ENCODE assay signal across 16 cellular contexts in genomic region chr15:66746231-66746605, GRCh38. TPM values are rescaled to one million over a fixed set of nuclear protein-coding genes. Genes with fewer than 3 reads are reported as not detected.
DNase-seq lines count a peak whose midpoint lies in the region; ATAC-seq, FAIRE-seq and TF ChIP-seq lines count a peak whose summit lies in the region.
"Had no signal": no experiment of that assay in that cellular context is flagged by ENCODE, and none has a peak within 500 bp of the region (broad histone marks: within the 10 kb centered on the region; RNA-seq: fewer than 3 reads in every experiment).

No MANE protein-coding gene starts in this region.

- H3K9me3 ChIP-seq in ascending aorta (no peaks in the 10 kb centered on the region), HepG2 (ENCODE audit: low read length) (no peaks in the 10 kb centered on the region), subcutaneous abdominal adipose tissue (ENCODE audit: control insufficient read depth in 5 of 5, low read length in 5 of 5) (no peaks in the 10 kb centered on the region)
- H3K9me3 ChIP-seq: BLaER1 treated with 17β-estradiol and CSF1 and Interleukin-3, amounts not matched to agents 10 nM and 100 nM; gastrocnemius medialis had no signal

- no peak overlapping the region for H2AFZ ChIP-seq in HepG2 (ENCODE audit: low read length)

- 0 out of 2 replicates have a peak overlapping the region, but pooled peaks have one; percentile 24 for H3K27ac Mint-ChIP-seq in HFFc6
- H3K27ac Mint-ChIP-seq: activated CD8-positive, alpha-beta T cell treated with anti-CD3 and anti-CD28 coated beads, Interleukin-2, amount 10 ng/mL, durations not matched to agents 7 days and 5 days; immature natural killer cell; stimulated activated memory B cell treated with anti-CD40 and anti-IgM and Interleukin-4, amounts not matched to agents 10 μg/mL and 1 μg/mL and 100 μg/mL, for 72 hours had no signal

- H4K20me1 ChIP-seq in HepG2 (ENCODE audit: insufficient read depth, low read length), result no peaks in the 10 kb centered on the region

- FAIRE-seq in HepG2 (lab: Jason Lieb, UNC), result no peak

- DNase-seq in HFFc6 (no peak), ascending aorta (ENCODE audit: low spot score in 2 of 2) (no peak), HepG2 (ENCODE audit: low spot score) (no peak), GM10248 (ENCODE audit: extremely low spot score) (no peak), HT-29 (ENCODE audit: low spot score) (no peak), middle frontal gyrus (ENCODE audit: extremely low spot score, low spot score) (no peak)
- DNase-seq: activated CD8-positive, alpha-beta T cell treated with anti-CD3 and anti-CD28 coated beads, Interleukin-2, amount 10 ng/mL, durations not matched to agents 7 days and 5 days; DMS79 treated with DMSO at 0.1 percent for 48 hours; gastrocnemius medialis; immature natural killer cell; NCI-H187; NCI-H524 had no signal

- no peak for TF ChIP-seq RAD21 in HepG2 (CRISPR knock-in tag; IDR thresholded peaks at IDR 0.05)

- H3K4me1 Mint-ChIP-seq in HFFc6 (ENCODE audit: low read depth), result peaks cover 88% of the 10 kb centered on the region
- H3K4me1 Mint-ChIP-seq: immature natural killer cell; stimulated activated memory B cell treated with anti-CD40 and anti-IgM and Interleukin-4, amounts not matched to agents 10 μg/mL and 1 μg/mL and 100 μg/mL, for 72 hours had no signal

- WGBS in HepG2 (ENCODE audit: low lambda C conversion rate), result 32% methylated on average over 4 of the region's 5 CpGs

- no peaks in the 10 kb centered on the region for H3K36me3 ChIP-seq in ascending aorta
- H3K36me3 ChIP-seq in HepG2 (replicated peaks in 1 of 2; ENCODE audit: control insufficient read depth in 1 of 2, insufficient read depth in 2 of 2, low read length in 2 of 2), result no peaks in the 10 kb centered on the region
- no peaks in the 10 kb centered on the region for H3K36me3 ChIP-seq in subcutaneous abdominal adipose tissue (ENCODE audit: control insufficient read depth in 5 of 5, insufficient read depth in 5 of 5, low read length in 5 of 5)
- H3K36me3 ChIP-seq: gastrocnemius medialis had no signal

- H3K4me1 ChIP-seq in ascending aorta (peaks cover 18 to 78% of the 10 kb centered on the region in 2 donors), HepG2 (ENCODE audit: insufficient read depth, low read length) (peaks cover 74% of the 10 kb centered on the region), subcutaneous abdominal adipose tissue (ENCODE audit: control insufficient read depth in 5 of 5, insufficient read depth in 5 of 5, low read length in 5 of 5) (peaks cover 32 to 93% (median 88%) of the 10 kb centered on the region in 5 donors)

- no TSS peak for BruUV-seq in HepG2 (replicated peaks; lab: Mats Ljungman, UMichigan)

- H3K27me3 ChIP-seq in ascending aorta (no peaks in the 10 kb centered on the region), HepG2 (ENCODE audit: control insufficient read depth in 1 of 2, insufficient read depth in 2 of 2, low read length in 2 of 2) (no peaks in the 10 kb centered on the region), subcutaneous abdominal adipose tissue (ENCODE audit: control insufficient read depth in 5 of 5, insufficient read depth in 4 of 5, low read length in 5 of 5) (no peaks in the 10 kb centered on the region)
- H3K27me3 ChIP-seq: BLaER1 treated with 17β-estradiol and CSF1 and Interleukin-3, amounts not matched to agents 10 nM and 100 nM; gastrocnemius medialis had no signal

- no peak for ATAC-seq in HepG2
- ATAC-seq: activated CD8-positive, alpha-beta T cell treated with anti-CD3 and anti-CD28 coated beads, Interleukin-2, amount 10 ng/mL, durations not matched to agents 7 days and 5 days; gastrocnemius medialis; stimulated activated memory B cell treated with anti-CD40 and anti-IgM and Interleukin-4, amounts not matched to agents 10 μg/mL and 1 μg/mL and 100 μg/mL, for 72 hours had no signal

- TF ChIP-seq POLR2A in HepG2 (IDR thresholded peaks at IDR 0.05; ENCODE audit: insufficient read depth in 1 of 2, low read depth in 2 of 2, low read length in 2 of 2), result no peak

- POLR2A ChIA-PET in HepG2 (lab: Yijun Ruan, JAX) (no interaction called here), GM10248 (lab: Yijun Ruan, JAX) (no interaction called here)

- CTCF ChIA-PET in HepG2 (lab: Yijun Ruan, JAX; ENCODE audit: low intra/inter-chr PET ratio, low total read pairs), result no interaction called here
- CTCF ChIA-PET in GM10248 (lab: Yijun Ruan, JAX), result interaction anchor here (1.5 kb wide), 1 partner anchor 27 kb away, joined by 3 read pairs; no protein-coding TSS in a partner anchor

- H3K4me3 Mint-ChIP-seq in HFFc6, result no peak overlapping the region
- H3K4me3 Mint-ChIP-seq: activated CD8-positive, alpha-beta T cell treated with anti-CD3 and anti-CD28 coated beads, Interleukin-2, amount 10 ng/mL, durations not matched to agents 7 days and 5 days; immature natural killer cell; stimulated activated memory B cell treated with anti-CD40 and anti-IgM and Interleukin-4, amounts not matched to agents 10 μg/mL and 1 μg/mL and 100 μg/mL, for 72 hours had no signal

- TF ChIP-seq EP300 in HepG2 (IDR thresholded peaks at IDR 0.05; ENCODE audit: low read depth in 2 of 2, low read length in 2 of 2), result no peak
- no peak for TF ChIP-seq EP300 in HepG2 (CRISPR knock-in tag; IDR thresholded peaks at IDR 0.05; ENCODE audit: borderline replicate concordance)

- H3K4me3 ChIP-seq in ascending aorta (no peak overlapping the region), HepG2 (replicated peaks in 1 of 3; ENCODE audit: insufficient read depth in 1 of 3, low read depth in 2 of 3, low read length in 3 of 3) (no peak overlapping the region), subcutaneous abdominal adipose tissue (ENCODE audit: low read depth in 1 of 5, low read length in 5 of 5) (no peak overlapping the region)
- H3K4me3 ChIP-seq: BLaER1 treated with 17β-estradiol and CSF1 and Interleukin-3, amounts not matched to agents 10 nM and 100 nM; gastrocnemius medialis had no signal

- peak overlapping the region; percentile 71 to 83 for H3K27ac ChIP-seq in ascending aorta
- no peak overlapping the region for H3K27ac ChIP-seq in HepG2 (ENCODE audit: extremely low read length, insufficient read depth, low read length)
- H3K27ac ChIP-seq in subcutaneous abdominal adipose tissue (ENCODE audit: low read depth, low read length), result peak overlapping the region; percentile 81
- H3K27ac ChIP-seq: BLaER1 treated with 17β-estradiol and CSF1 and Interleukin-3, amounts not matched to agents 10 nM and 100 nM; VCaP had no signal

- TF ChIP-seq CTCF in HFFc6 (IDR thresholded peaks at IDR 0.05) (no peak), ascending aorta (IDR thresholded peaks at IDR 0.05) (no peak), HepG2 (CRISPR knock-in tag; IDR thresholded peaks at IDR 0.05) (no peak), GM10248 (IDR thresholded peaks at IDR 0.05; ENCODE audit: control extremely low read depth, extremely low read depth, low read depth, missing control alignments) (no peak)

- intact Hi-C loops in ascending aorta (cut with DNase I) (loop anchor here (2.0 kb wide), 1 partner anchor 73 kb away; no protein-coding TSS in a partner anchor), HepG2 (cut with micrococcal nuclease; ENCODE audit: unreplicated experiment) (no loop called here)

- no peaks in the 10 kb centered on the region; the same call in 1 of the 2 replicates for H3K27me3 Mint-ChIP-seq in HFFc6 (ENCODE audit: insufficient read depth)

- no peak overlapping the region; the same call in 1 of the 2 replicates for H3K4me2 ChIP-seq in HepG2 (ENCODE audit: low read depth, low read length)
- H3K4me2 ChIP-seq: BLaER1 treated with 17β-estradiol and CSF1 and Interleukin-3, amounts not matched to agents 10 nM and 100 nM had no signal

- H3K79me2 ChIP-seq in HepG2 (ENCODE audit: insufficient read depth, low read length), result no peaks in the 10 kb centered on the region

- H3K36me3 Mint-ChIP-seq in HFFc6 (ENCODE audit: low read depth), result peaks cover 23% of the 10 kb centered on the region
- H3K36me3 Mint-ChIP-seq: immature natural killer cell; stimulated activated memory B cell treated with anti-CD40 and anti-IgM and Interleukin-4, amounts not matched to agents 10 μg/mL and 1 μg/mL and 100 μg/mL, for 72 hours had no signal

- in situ Hi-C loops in HepG2 (cut with HindIII; ENCODE audit: extremely low pct_ligation_motif_present, low pct_unique_long_range_greater_than_20kb), result no loop called here

- no peaks in the 10 kb centered on the region; the same call in 1 of the 2 replicates for H3K9me3 Mint-ChIP-seq in HFFc6
- H3K9me3 Mint-ChIP-seq: immature natural killer cell; stimulated activated memory B cell treated with anti-CD40 and anti-IgM and Interleukin-4, amounts not matched to agents 10 μg/mL and 1 μg/mL and 100 μg/mL, for 72 hours had no signal

- H3K9ac ChIP-seq in HepG2 (ENCODE audit: insufficient read depth, low read depth, low read length) (no peak overlapping the region), subcutaneous abdominal adipose tissue (ENCODE audit: low read length in 5 of 5) (peak overlapping the region in 3 of 5 donors; percentile 1 to 49 (median 28))
- H3K9ac ChIP-seq: BLaER1 treated with 17β-estradiol and CSF1 and Interleukin-3, amounts not matched to agents 10 nM and 100 nM had no signal

RNA-seq across cellular contexts. Expression of gene SMAD6, which starts 44.2 kb away (rescaled TPM):
- total RNA-seq in HFFc6 (2021; fragmentation: NEBNext Ultra II Directional; extraction: Animal tissue kit (Norgen Biotek cat#: 25700)), result 10 to 100 TPM; 10.2 to 18.1 (median 16.4) TPM
- total RNA-seq in ascending aorta (140 TPM), HepG2 (2016; rRNA removed; fragmentation: Illumina TruSeq; extraction: Trizol) (2.6 and 4.4 TPM in 2 replicates)
- total RNA-seq in HepG2 (2016; cell fraction: cytosol; rRNA removed; fragmentation: Illumina TruSeq; extraction: Trizol; ENCODE audit: low read depth), result 0.79 and 0.91 TPM in 2 replicates
- 2.3 and 4.5 TPM in 2 replicates for total RNA-seq in HepG2 (2016; cell fraction: insoluble cytoplasmic fraction; rRNA removed; fragmentation: Illumina TruSeq; extraction: Trizol)
- 2.0 and 2.2 TPM in 2 replicates for total RNA-seq in HepG2 (2016; cell fraction: membrane; rRNA removed; fragmentation: Illumina TruSeq; extraction: Trizol)
- total RNA-seq in HepG2 (2016; cell fraction: nucleus; rRNA removed; fragmentation: Illumina TruSeq; extraction: Trizol), result 7.0 and 9.1 TPM in 2 replicates
- 3.1 and 3.3 TPM in 2 replicates for polyA plus RNA-seq in HepG2 (2011; rRNA removed)
- polyA plus RNA-seq in HepG2 (2011; cell fraction: cytosol; rRNA removed), result 1.3 and 2.9 TPM in 2 replicates
- 6.7 and 14.1 TPM in 2 replicates for polyA plus RNA-seq in HepG2 (2011; cell fraction: nucleus; rRNA removed)
- polyA plus RNA-seq in HepG2 (2012), result 3.3 and 3.9 TPM in 2 replicates
- 1.1 and 2.0 TPM in 2 replicates for polyA plus RNA-seq in HepG2 (2016; cell fraction: cytosol; fragmentation: Illumina TruSeq; extraction: Trizol; ENCODE audit: low read depth)
- 2.3 and 2.9 TPM in 2 replicates for polyA plus RNA-seq in HepG2 (2016; cell fraction: insoluble cytoplasmic fraction; fragmentation: Illumina TruSeq; extraction: Trizol; ENCODE audit: low read depth)
- polyA plus RNA-seq in HepG2 (2016; cell fraction: membrane; fragmentation: Illumina TruSeq; extraction: Trizol; ENCODE audit: low read depth), result 1.5 and 2.1 TPM in 2 replicates
- polyA plus RNA-seq in HepG2 (2016; cell fraction: nucleus; fragmentation: Illumina TruSeq; extraction: Trizol; ENCODE audit: insufficient read depth, low read depth), result 7.1 and 8.1 TPM in 2 replicates
- polyA minus RNA-seq in HepG2 (2011; rRNA and poly(A)+ RNA removed; ENCODE audit: low replicate concordance), result 19.3 and 109 TPM in 2 replicates
- 5.3 and 5.6 TPM in 2 replicates for polyA minus RNA-seq in HepG2 (2011; cell fraction: cytosol; rRNA and poly(A)+ RNA removed)
- polyA minus RNA-seq in HepG2 (2011; cell fraction: nucleus; rRNA and poly(A)+ RNA removed), result 11.7 and 25.1 TPM in 2 replicates
- total RNA-seq in HT-29 (2014; rRNA removed; shearing (Covaris generic)), result 101 and 123 TPM in 2 replicates
- polyA plus RNA-seq: immature natural killer cell had no signal
